Comparison of ENCODE assay signal across 1 cellular context in the genomic region with DNA sequence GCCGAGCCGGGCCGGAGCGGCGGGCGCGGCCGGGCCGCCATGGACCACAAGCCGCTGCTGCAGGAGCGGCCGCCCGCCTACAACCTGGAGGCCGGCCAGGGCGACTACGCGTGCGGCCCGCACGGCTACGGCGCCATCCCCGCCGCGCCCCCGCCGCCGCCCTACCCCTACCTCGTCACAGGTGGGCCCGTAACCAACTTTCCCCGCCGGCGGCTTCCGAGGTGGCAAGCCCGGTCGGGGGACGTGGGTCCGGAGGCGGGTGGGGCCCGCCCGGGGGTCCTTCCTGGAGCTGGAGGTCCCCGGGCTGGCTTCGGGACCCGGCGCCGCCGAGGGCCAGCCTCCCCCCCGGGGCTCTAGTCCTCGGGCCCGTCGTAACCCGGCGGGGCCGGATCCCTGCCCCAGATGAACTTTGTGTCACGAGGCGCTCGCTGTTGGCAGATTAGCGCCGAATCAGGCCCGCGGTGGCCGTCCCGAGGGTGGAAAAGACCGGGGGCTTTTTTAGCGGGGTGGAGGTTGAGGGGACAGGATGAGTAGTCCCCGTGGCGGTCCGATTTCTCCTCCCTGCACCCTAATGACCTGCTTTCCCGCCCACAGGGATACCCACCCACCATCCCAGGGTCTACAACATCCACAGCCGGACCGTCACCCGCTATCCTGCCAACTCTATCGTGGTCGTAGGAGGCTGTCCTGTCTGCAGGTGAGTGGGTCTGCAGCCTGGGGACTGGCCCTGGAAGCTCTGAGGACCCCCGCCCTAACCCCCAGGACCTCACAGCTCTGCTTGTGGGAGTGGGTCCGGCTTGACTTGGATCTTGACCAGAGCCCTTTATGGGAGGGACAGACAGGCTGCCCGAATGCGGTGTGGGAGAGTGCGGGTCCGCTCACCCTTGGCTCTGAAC.
TF ChIP-seq lines count a peak whose summit lies in the region.

No MANE protein-coding gene starts in this region.

TF ChIP-seq in HEK293, 187 proteins besides CTCF, POLR2A, EP300 and RAD21 (continued from another document):
- TF ChIP-seq ZNF157 (tag by site-specific recombination; IDR thresholded peaks at IDR 0.05) (no peak), ZEB2 (tag by site-specific recombination; IDR thresholded peaks at IDR 0.05) (peak; percentile 19; the same call in 1 of the 2 replicates), ZXDB (tag by site-specific recombination; IDR thresholded peaks at IDR 0.05) (peak; percentile 97), EGR2 (tag by site-specific recombination; IDR thresholded peaks at IDR 0.05; ENCODE audit: low read depth) (peak; percentile 77), BCL11B (tag by site-specific recombination; IDR thresholded peaks at IDR 0.05; ENCODE audit: low read depth) (no peak), ZNF610 (tag by site-specific recombination; IDR thresholded peaks at IDR 0.05; ENCODE audit: borderline replicate concordance) (no peak), GLIS2 (tag by site-specific recombination; IDR thresholded peaks at IDR 0.05) (no peak; the same call in none of the 2 replicates), ZFHX2 (tag by site-specific recombination; conservative IDR thresholded peaks at IDR 0.05) (peak; percentile 80), ZIC2 (tag by site-specific recombination; IDR thresholded peaks at IDR 0.05) (0 out of 2 replicates have a peak, but pooled peaks have one; percentile 17), ZNF707 (tag by site-specific recombination; IDR thresholded peaks at IDR 0.05) (no peak), GFI1B (tag by site-specific recombination; IDR thresholded peaks at IDR 0.05) (no peak), ZFP37 (tag by site-specific recombination; IDR thresholded peaks at IDR 0.05) (0 out of 2 replicates have a peak, but pooled peaks have one; percentile 19)
- TF ChIP-seq, protein P1, sequence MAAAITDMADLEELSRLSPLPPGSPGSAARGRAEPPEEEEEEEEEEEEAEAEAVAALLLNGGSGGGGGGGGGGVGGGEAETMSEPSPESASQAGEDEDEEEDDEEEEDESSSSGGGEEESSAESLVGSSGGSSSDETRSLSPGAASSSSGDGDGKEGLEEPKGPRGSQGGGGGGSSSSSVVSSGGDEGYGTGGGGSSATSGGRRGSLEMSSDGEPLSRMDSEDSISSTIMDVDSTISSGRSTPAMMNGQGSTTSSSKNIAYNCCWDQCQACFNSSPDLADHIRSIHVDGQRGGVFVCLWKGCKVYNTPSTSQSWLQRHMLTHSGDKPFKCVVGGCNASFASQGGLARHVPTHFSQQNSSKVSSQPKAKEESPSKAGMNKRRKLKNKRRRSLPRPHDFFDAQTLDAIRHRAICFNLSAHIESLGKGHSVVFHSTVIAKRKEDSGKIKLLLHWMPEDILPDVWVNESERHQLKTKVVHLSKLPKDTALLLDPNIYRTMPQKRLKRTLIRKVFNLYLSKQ (tag by site-specific recombination; IDR thresholded peaks at IDR 0.05; ENCODE audit: borderline replicate concordance), result no peak
- TF ChIP-seq, protein P2, sequence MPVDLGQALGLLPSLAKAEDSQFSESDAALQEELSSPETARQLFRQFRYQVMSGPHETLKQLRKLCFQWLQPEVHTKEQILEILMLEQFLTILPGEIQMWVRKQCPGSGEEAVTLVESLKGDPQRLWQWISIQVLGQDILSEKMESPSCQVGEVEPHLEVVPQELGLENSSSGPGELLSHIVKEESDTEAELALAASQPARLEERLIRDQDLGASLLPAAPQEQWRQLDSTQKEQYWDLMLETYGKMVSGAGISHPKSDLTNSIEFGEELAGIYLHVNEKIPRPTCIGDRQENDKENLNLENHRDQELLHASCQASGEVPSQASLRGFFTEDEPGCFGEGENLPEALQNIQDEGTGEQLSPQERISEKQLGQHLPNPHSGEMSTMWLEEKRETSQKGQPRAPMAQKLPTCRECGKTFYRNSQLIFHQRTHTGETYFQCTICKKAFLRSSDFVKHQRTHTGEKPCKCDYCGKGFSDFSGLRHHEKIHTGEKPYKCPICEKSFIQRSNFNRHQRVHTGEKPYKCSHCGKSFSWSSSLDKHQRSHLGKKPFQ (tag by site-specific recombination; IDR thresholded peaks at IDR 0.05), result no peak
- TF ChIP-seq, protein P3, sequence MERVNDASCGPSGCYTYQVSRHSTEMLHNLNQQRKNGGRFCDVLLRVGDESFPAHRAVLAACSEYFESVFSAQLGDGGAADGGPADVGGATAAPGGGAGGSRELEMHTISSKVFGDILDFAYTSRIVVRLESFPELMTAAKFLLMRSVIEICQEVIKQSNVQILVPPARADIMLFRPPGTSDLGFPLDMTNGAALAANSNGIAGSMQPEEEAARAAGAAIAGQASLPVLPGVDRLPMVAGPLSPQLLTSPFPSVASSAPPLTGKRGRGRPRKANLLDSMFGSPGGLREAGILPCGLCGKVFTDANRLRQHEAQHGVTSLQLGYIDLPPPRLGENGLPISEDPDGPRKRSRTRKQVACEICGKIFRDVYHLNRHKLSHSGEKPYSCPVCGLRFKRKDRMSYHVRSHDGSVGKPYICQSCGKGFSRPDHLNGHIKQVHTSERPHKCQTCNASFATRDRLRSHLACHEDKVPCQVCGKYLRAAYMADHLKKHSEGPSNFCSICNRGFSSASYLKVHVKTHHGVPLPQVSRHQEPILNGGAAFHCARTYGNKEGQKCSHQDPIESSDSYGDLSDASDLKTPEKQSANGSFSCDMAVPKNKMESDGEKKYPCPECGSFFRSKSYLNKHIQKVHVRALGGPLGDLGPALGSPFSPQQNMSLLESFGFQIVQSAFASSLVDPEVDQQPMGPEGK (tag by site-specific recombination; IDR thresholded peaks at IDR 0.05), result 0 out of 2 replicates have a peak, but pooled peaks have one; percentile 28
TF ChIP-seq in HEK293: peak in this region for 11.
